ENCODE assay signal across 8 cellular contexts in genomic region chr14:61178226-61179060, GRCh38.
DNase-seq lines count a peak whose midpoint lies in the region; ATAC-seq and TF ChIP-seq lines count a peak whose summit lies in the region.

No MANE protein-coding gene starts in this region.

- H3K9ac ChIP-seq in skeletal muscle satellite cell (ENCODE audit: low read depth, low read length) = peak overlapping the region; percentile 86

- H3K9me3 ChIP-seq in Caco-2 = no peaks in the 10 kb centered on the region
- no peaks in the 10 kb centered on the region for H3K9me3 ChIP-seq in skeletal muscle satellite cell (replicated peaks; ENCODE audit: low read length)

- POLR2A ChIA-PET in Caco-2 (lab: Charles Lee) (no interaction called here), RWPE1 (lab: Yijun Ruan, JAX; ENCODE audit: low non-redundant PET) (no interaction called here)

- H3K4me2 ChIP-seq in skeletal muscle satellite cell (ENCODE audit: low read length) = peak overlapping the region; percentile 66

- no peak for ATAC-seq in HG02885 (IDR thresholded peaks at IDR 0.05; ENCODE audit: poor library complexity, unreplicated experiment)
- ATAC-seq in HG03045 (IDR thresholded peaks at IDR 0.05; ENCODE audit: unreplicated experiment) = no peak
- ATAC-seq in GM21367 (IDR thresholded peaks at IDR 0.05; ENCODE audit: unreplicated experiment) = no peak

- H3K27me3 ChIP-seq in Caco-2 (replicated peaks; ENCODE audit: control insufficient read depth, insufficient read depth, low read length) = no peaks in the 10 kb centered on the region
- no peaks in the 10 kb centered on the region for H3K27me3 ChIP-seq in skeletal muscle satellite cell (ENCODE audit: control insufficient read depth, insufficient read depth, low read length)

- CTCF ChIA-PET in Caco-2 (lab: Charles Lee) = no interaction called here
- CTCF ChIA-PET in RWPE1 (lab: Yijun Ruan, JAX) = interaction anchor here (0.6 to 0.7 kb wide), 2 partner anchors 74 to 851 kb away, joined by 3 to 4 read pairs; no protein-coding TSS in a partner anchor

- intact Hi-C loops in Caco-2 (cut with micrococcal nuclease; ENCODE audit: unreplicated experiment) = no loop called here

- no peaks in the 10 kb centered on the region for H3K9me3 Mint-ChIP-seq in Caco-2 (ENCODE audit: unreplicated experiment)

- H3K27ac ChIP-seq in RWPE1 = peak overlapping the region; percentile 94

- H3K36me3 ChIP-seq in Caco-2 (ENCODE audit: control insufficient read depth, insufficient read depth, low read length) (no peaks in the 10 kb centered on the region), skeletal muscle satellite cell (ENCODE audit: insufficient read depth, low read length) (no peaks in the 10 kb centered on the region)

- H3K4me1 ChIP-seq in Caco-2 (peaks cover 6% of the 10 kb centered on the region), skeletal muscle satellite cell (ENCODE audit: control insufficient read depth, insufficient read depth, low read length) (peaks cover 60% of the 10 kb centered on the region)

- peaks cover 4% of the 10 kb centered on the region for H3K27me3 Mint-ChIP-seq in Caco-2 (ENCODE audit: insufficient read depth, unreplicated experiment)

- H3K4me3 ChIP-seq in Caco-2 (ENCODE audit: low read depth, low read length) (no peak overlapping the region), skeletal muscle satellite cell (ENCODE audit: low read length) (peak overlapping the region; percentile 23)

- peak overlapping the region; percentile 52 for H3K27ac Mint-ChIP-seq in Caco-2 (ENCODE audit: unreplicated experiment)

- no peaks in the 10 kb centered on the region for H3K36me3 Mint-ChIP-seq in Caco-2 (ENCODE audit: insufficient read depth, unreplicated experiment)

- DNase-seq in Caco-2 = no peak
- DNase-seq in RWPE1 (ENCODE audit: low spot score) = peak; percentile 93
- peak; percentile 86 for DNase-seq in dedifferentiated amniotic fluid mesenchymal stem cell (ENCODE audit: extremely low spot score)
- no peak for DNase-seq in iPS-NIHi7 (ENCODE audit: extremely low spot score)

- peaks cover 7% of the 10 kb centered on the region for H3K4me1 Mint-ChIP-seq in Caco-2 (ENCODE audit: low read depth, unreplicated experiment)

- no peak overlapping the region for H3K4me3 Mint-ChIP-seq in Caco-2 (ENCODE audit: unreplicated experiment)

- BruUV-seq in Caco-2 (replicated peaks; lab: Mats Ljungman, UMichigan) = no TSS peak

- TF ChIP-seq CTCF in Caco-2 (IDR thresholded peaks at IDR 0.05; ENCODE audit: insufficient read depth in 1 of 2, low read depth in 1 of 2, low read length in 1 of 2, severe bottlenecking in 1 of 2, unreplicated experiment in 1 of 2) = no peak
- no peak for TF ChIP-seq CTCF in RWPE1 (conservative IDR thresholded peaks at IDR 0.05; ENCODE audit: low read depth)

Comparison
In these comparisons a context has a peak if more than half of its experiments do, and no peak if none do; other contexts are left out.
1. DNase-seq: peak in RWPE1 (single experiment) and dedifferentiated amniotic fluid mesenchymal stem cell (single experiment); none in Caco-2 (0 of 2) and iPS-NIHi7 (single experiment).